ENCODE assay signal across 8 cellular contexts in genomic region chr14:22303589-22304195, GRCh38.
A peak's percentile ranks its signal among the peaks of the same experiment; 100 is the strongest.
DNase-seq lines count a peak whose midpoint lies in the region; ATAC-seq lines count a peak whose summit lies in the region.

No MANE protein-coding gene starts in this region.

- DNase-seq in Caki2 (ENCODE audit: low read depth) (peak; percentile 15), KBM-7 (peak; percentile 24), lung microvascular endothelial cell (ENCODE audit: low read depth in 2 of 2) (peak; percentile 12 to 20), nucleus accumbens (lab: John Stamatoyannopoulos, UW) (no peak), NCI-H345 (lab: John Stamatoyannopoulos, UW) (no peak)
- no peak for DNase-seq in activated naive CD8-positive, alpha-beta T cell treated with anti-CD3 and anti-CD28 coated beads, Interleukin-2, amount 10 ng/mL, durations not matched to agents 7 days and 5 days

- no peaks in the 10 kb centered on the region for H3K4me1 Mint-ChIP-seq in activated naive CD8-positive, alpha-beta T cell treated with anti-CD3 and anti-CD28 coated beads, Interleukin-2, amount 10 ng/mL, durations not matched to agents 7 days and 5 days

- peak overlapping the region; percentile 61 for H3K27ac Mint-ChIP-seq in activated naive CD8-positive, alpha-beta T cell treated with anti-CD3 and anti-CD28 coated beads, Interleukin-2, amount 10 ng/mL, durations not matched to agents 7 days and 5 days

- POLR2A ChIA-PET in activated naive CD8-positive, alpha-beta T cell treated with anti-CD3 and anti-CD28 coated beads, Interleukin-2, amount 10 ng/mL, durations not matched to agents 7 days and 5 days (lab: Charles Lee): no interaction called here

- no peaks in the 10 kb centered on the region for H3K9me3 Mint-ChIP-seq in activated naive CD8-positive, alpha-beta T cell treated with anti-CD3 and anti-CD28 coated beads, Interleukin-2, amount 10 ng/mL, durations not matched to agents 7 days and 5 days

- peak overlapping the region; percentile 55 for H3K4me3 Mint-ChIP-seq in activated naive CD8-positive, alpha-beta T cell treated with anti-CD3 and anti-CD28 coated beads, Interleukin-2, amount 10 ng/mL, durations not matched to agents 7 days and 5 days

- ATAC-seq in activated naive CD8-positive, alpha-beta T cell treated with anti-CD3 and anti-CD28 coated beads, Interleukin-2, amount 10 ng/mL, durations not matched to agents 7 days and 5 days (ENCODE audit: low read depth): no peak
- no peak for ATAC-seq in GM18867 (IDR thresholded peaks at IDR 0.05; ENCODE audit: unreplicated experiment)
- no peak for ATAC-seq in GM21515 (IDR thresholded peaks at IDR 0.05; ENCODE audit: unreplicated experiment)

- no peaks in the 10 kb centered on the region for H3K36me3 Mint-ChIP-seq in activated naive CD8-positive, alpha-beta T cell treated with anti-CD3 and anti-CD28 coated beads, Interleukin-2, amount 10 ng/mL, durations not matched to agents 7 days and 5 days

- H3K27me3 Mint-ChIP-seq in activated naive CD8-positive, alpha-beta T cell treated with anti-CD3 and anti-CD28 coated beads, Interleukin-2, amount 10 ng/mL, durations not matched to agents 7 days and 5 days: no peaks in the 10 kb centered on the region

- in situ Hi-C loops in Caki2 (cut with HindIII; ENCODE audit: low pct_unique_long_range_greater_than_20kb, low sequenced_read_pairs): no loop called here
- in situ Hi-C loops in KBM-7 (cut with MboI; ENCODE audit: low pct_unique_long_range_greater_than_20kb, low sequenced_read_pairs): no loop called here

Comparison
In these comparisons a context has a peak if more than half of its experiments do, and no peak if none do; other contexts are left out.
1. DNase-seq: peak in Caki2 (single experiment), KBM-7 (single experiment) and lung microvascular endothelial cell (2 of 2); none in activated naive CD8-positive, alpha-beta T cell treated with anti-CD3 and anti-CD28 coated beads, Interleukin-2, amount 10 ng/mL, durations not matched to agents 7 days and 5 days (single experiment), nucleus accumbens (0 of 56) and NCI-H345 (single experiment).